17 cellular contexts compared by ENCODE assay signal in genomic region chr20:63023836-63024571, GRCh38. TPM values are rescaled to one million over a fixed set of nuclear protein-coding genes. Genes with fewer than 3 reads are reported as not detected.
DNase-seq lines count a peak whose midpoint lies in the region; ATAC-seq and TF ChIP-seq lines count a peak whose summit lies in the region.
"Had no signal": no experiment of that assay in that cellular context is flagged by ENCODE, and none has a peak within 500 bp of the region (broad histone marks: within the 10 kb centered on the region; RNA-seq: fewer than 3 reads in every experiment).

No MANE protein-coding gene starts in this region.

- no peak overlapping the region for H2BK15ac ChIP-seq in H9 (ENCODE audit: low read depth, low read length)

- H3K27me3 ChIP-seq in left ventricle myocardium inferior (ENCODE audit: low read depth) (peaks cover 97% of the 10 kb centered on the region), H9 (ENCODE audit: insufficient read depth, low read length) (no peaks in the 10 kb centered on the region; the same call in 1 of the 2 replicates), spleen (replicated peaks in 1 of 7) (peaks cover 3 to 93% (median 69%) of the 10 kb centered on the region in 7 donors), uterus (peaks cover 0 to 30% of the 10 kb centered on the region in 2 donors)

- H2BK20ac ChIP-seq in H9 (ENCODE audit: low read depth, low read length, poor library complexity, severe bottlenecking), result no peak overlapping the region

- H3K4ac ChIP-seq in H9 (ENCODE audit: low read depth, low read length), result no peak overlapping the region

- no peaks in the 10 kb centered on the region for H4K20me1 ChIP-seq in H9 (ENCODE audit: control insufficient read depth, insufficient read depth, insufficient read length)

- H3K9me3 Mint-ChIP-seq in H9 (peaks cover 12 to 14% of the 10 kb centered on the region in 2 experiments), glutamatergic neuron (ENCODE audit: unreplicated experiment) (peaks cover 6% of the 10 kb centered on the region)

- H3K27me3 Mint-ChIP-seq in H9 (ENCODE audit: low read depth), result peaks cover 13% of the 10 kb centered on the region
- peaks cover 9% of the 10 kb centered on the region for H3K27me3 Mint-ChIP-seq in glutamatergic neuron (ENCODE audit: unreplicated experiment)

- no peak overlapping the region for H3K14ac ChIP-seq in H9 (ENCODE audit: insufficient read depth, low read length)

- peaks cover 0 to 17% (median 3%) of the 10 kb centered on the region in 3 experiments; a peak in 4 of 7 replicates for H3K36me3 Mint-ChIP-seq in H9 (ENCODE audit: insufficient read depth in 1 of 3, low read depth in 3 of 3)
- H3K36me3 Mint-ChIP-seq in glutamatergic neuron (ENCODE audit: unreplicated experiment), result peaks cover 5% of the 10 kb centered on the region
- H3K36me3 Mint-ChIP-seq: CD4-positive, alpha-beta memory T cell had no signal

- H2AFZ ChIP-seq in H9 (ENCODE audit: low read length), result no peak overlapping the region

- peaks cover 6% of the 10 kb centered on the region for H3K4me1 ChIP-seq in left ventricle myocardium inferior
- no peaks in the 10 kb centered on the region; the same call in 1 of the 2 replicates for H3K4me1 ChIP-seq in H9 (ENCODE audit: insufficient read depth, low read length)
- peaks cover 8 to 17% (median 12%) of the 10 kb centered on the region in 6 donors for H3K4me1 ChIP-seq in spleen
- peaks cover 0 to 5% of the 10 kb centered on the region in 2 donors for H3K4me1 ChIP-seq in uterus

- H3K4me1 Mint-ChIP-seq in H9 (peaks cover 6 to 21% of the 10 kb centered on the region in 2 experiments; a peak in 3 of 4 replicates), glutamatergic neuron (ENCODE audit: low read depth, unreplicated experiment) (peaks cover 31% of the 10 kb centered on the region)

- no peaks in the 10 kb centered on the region for H3K79me2 ChIP-seq in H9 (ENCODE audit: insufficient read depth, low read length)

- H3K36me3 ChIP-seq in left ventricle myocardium inferior (no peaks in the 10 kb centered on the region), spleen (no peaks in the 10 kb centered on the region), uterus (no peaks in the 10 kb centered on the region)

- H3K27ac ChIP-seq in left ventricle myocardium inferior (replicated peaks), result no peak overlapping the region
- no peak overlapping the region for H3K27ac ChIP-seq in H9 (ENCODE audit: insufficient read length, low read depth, low read length)
- no peak overlapping the region for H3K27ac ChIP-seq in spleen
- no peak overlapping the region for H3K27ac ChIP-seq in uterus

- TF ChIP-seq CTCF in left ventricle myocardium inferior (IDR thresholded peaks at IDR 0.05; ENCODE audit: borderline replicate concordance) (no peak), H9 (conservative IDR thresholded peaks at IDR 0.05) (no peak), glutamatergic neuron (IDR thresholded peaks at IDR 0.05; ENCODE audit: partially characterized antibody, unreplicated experiment) (no peak), spleen (IDR thresholded peaks at IDR 0.05 in 8 of 11, conservative IDR thresholded peaks at IDR 0.05 in 3 of 11) (no peak), uterus (IDR thresholded peaks at IDR 0.05) (no peak)

- ATAC-seq in GM19463 (IDR thresholded peaks at IDR 0.05; ENCODE audit: unreplicated experiment), result no peak
- ATAC-seq: Panc1 had no signal

- no peaks in the 10 kb centered on the region for H3K79me1 ChIP-seq in H9 (ENCODE audit: insufficient read depth, low read depth, low read length, poor library complexity, severe bottlenecking)

- no peak overlapping the region for H4K5ac ChIP-seq in H9 (ENCODE audit: insufficient read length, low read depth, low read length)

- H3K4me3 Mint-ChIP-seq in H9, result no peak overlapping the region
- H3K4me3 Mint-ChIP-seq in glutamatergic neuron (ENCODE audit: unreplicated experiment), result no peak overlapping the region

- no peak overlapping the region for H3K4me3 ChIP-seq in left ventricle myocardium inferior
- no peak overlapping the region for H3K4me3 ChIP-seq in spleen
- no peak overlapping the region for H3K4me3 ChIP-seq in uterus

- H3K23ac ChIP-seq in H9 (ENCODE audit: insufficient read length, low read depth, low read length), result no peak overlapping the region

- H2BK120ac ChIP-seq in H9 (ENCODE audit: low read depth, low read length, poor library complexity, severe bottlenecking), result no peak overlapping the region

- H3K18ac ChIP-seq in H9 (ENCODE audit: insufficient read length, low read depth, low read length), result no peak overlapping the region

- no CpG with 5 or more reads among the region's 36 CpGs for WGBS in H9 (ENCODE audit: extremely low coverage, insufficient read length, low lambda C conversion rate)
- 83 to 92% (median 86%) methylated on average over 34 to 36 of the region's 36 CpGs for WGBS in spleen, 5 donors

- intact Hi-C loops in left ventricle myocardium inferior (cut with micrococcal nuclease), result no loop called here
- intact Hi-C loops in cardiac septum (cut with DNase I), result no loop called here
- intact Hi-C loops in spleen (cut with DNase I; ENCODE audit: low total_unique reads), result no loop called here
- intact Hi-C loops in uterus (cut with DNase I; ENCODE audit: low total_unique reads), result no loop called here

- H3K56ac ChIP-seq in H9 (ENCODE audit: insufficient read length, low read depth, low read length), result no peak overlapping the region

- TF ChIP-seq POLR2A in spleen (IDR thresholded peaks at IDR 0.05), result no peak
- TF ChIP-seq POLR2A in uterus (IDR thresholded peaks at IDR 0.05), result no peak

- no peak overlapping the region for H3K27ac Mint-ChIP-seq in H9
- H3K27ac Mint-ChIP-seq in glutamatergic neuron (ENCODE audit: unreplicated experiment), result no peak overlapping the region
- H3K27ac Mint-ChIP-seq: CD4-positive, alpha-beta memory T cell had no signal

- no peak overlapping the region for H2AK5ac ChIP-seq in H9 (ENCODE audit: insufficient read length, low read length)

- H4K8ac ChIP-seq in H9 (replicated peaks; ENCODE audit: insufficient read length, low read depth, low read length), result no peak overlapping the region

- H4K91ac ChIP-seq in H9 (ENCODE audit: insufficient read length, low read depth, low read length), result no peak overlapping the region

- no peak overlapping the region for H3T11ph ChIP-seq in H9 (ENCODE audit: low read length)

- H3K23me2 ChIP-seq in H9 (ENCODE audit: insufficient read length, low read depth, low read length, poor library complexity, severe bottlenecking), result peaks cover 4% of the 10 kb centered on the region

- no peak overlapping the region for H2BK5ac ChIP-seq in H9 (ENCODE audit: insufficient read length, low read length)

- no peak overlapping the region for H3K9ac ChIP-seq in H9 (ENCODE audit: extremely low read depth, insufficient read length, low read length)

- no peak overlapping the region for H3K4me2 ChIP-seq in H9 (ENCODE audit: insufficient read depth, insufficient read length, low read length)

- H3K9me3 ChIP-seq in left ventricle myocardium inferior (replicated peaks), result peaks cover 14% of the 10 kb centered on the region
- H3K9me3 ChIP-seq in H9 (ENCODE audit: control insufficient read depth, low read depth, low read length), result no peaks in the 10 kb centered on the region
- peaks cover 0 to 13% (median 3%) of the 10 kb centered on the region in 8 donors for H3K9me3 ChIP-seq in spleen
- H3K9me3 ChIP-seq in uterus, result no peaks in the 10 kb centered on the region

- DNase-seq in left ventricle myocardium inferior (peak; percentile 6), cardiac septum (ENCODE audit: low spot score) (no peak), H9 (peak; percentile 23), glutamatergic neuron (peak; percentile 20), spleen (peak; percentile 44), uterus (no peak), NCI-H1092 treated with DMSO at 0.1 percent for 48 hours (lab: John Stamatoyannopoulos, UW) (no peak)
- DNase-seq: KBM-7, MV-4-11, NCI-H1436, NCI-H2029, NCI-H2171 treated with DMSO at 0.1 percent for 48 hours, NCI-H510A, SHP77 treated with DMSO at 0.1 percent for 48 hours had no signal

- no peak overlapping the region for H2BK12ac ChIP-seq in H9 (ENCODE audit: insufficient read length, low read depth, low read length)

RNA-seq across cellular contexts. Expression of gene BHLHE23, which starts 17.2 kb away (rescaled TPM):
- total RNA-seq in left ventricle myocardium inferior, result not detected
- not detected for total RNA-seq in cardiac septum
- total RNA-seq in H9 (2021), result 0.22 and 0.35 TPM in 2 replicates
- total RNA-seq in glutamatergic neuron (ENCODE audit: unreplicated experiment), result 23.9 TPM
- total RNA-seq in spleen, result not detected
- not detected for polyA plus RNA-seq in spleen
- total RNA-seq in uterus, result not detected
- total RNA-seq: CD4-positive, alpha-beta memory T cell had no signal
- polyA plus RNA-seq: CD4-positive, alpha-beta memory T cell had no signal

Comparison
In these comparisons a context has a peak if more than half of its experiments do, and no peak if none do; other contexts are left out.
1. DNase-seq: peak in left ventricle myocardium inferior (single experiment), H9 (single experiment), glutamatergic neuron (single experiment) and spleen (single experiment); none in cardiac septum (single experiment), uterus (0 of 2) and NCI-H1092 treated with DMSO at 0.1 percent for 48 hours (single experiment).
2. RNA of gene BHLHE23, which starts 17.2 kb away (total RNA-seq): 23.9 TPM in glutamatergic neuron (single experiment); 0.22 to 0.35 TPM in H9, not detected in left ventricle myocardium inferior (single experiment), not detected in cardiac septum (single experiment), not detected in spleen and not detected in uterus; every median in the first group is over 10 times any median in the second.